11 cellular contexts compared by ENCODE assay signal in genomic region chr22:29032584-29032983, GRCh38. TPM values are rescaled to one million over a fixed set of nuclear protein-coding genes. Genes with fewer than 3 reads are reported as not detected.
DNase-seq lines count a peak whose midpoint lies in the region; ATAC-seq and TF ChIP-seq lines count a peak whose summit lies in the region.
"Had no signal": no experiment of that assay in that cellular context is flagged by ENCODE, and none has a peak within 500 bp of the region (broad histone marks: within the 10 kb centered on the region; RNA-seq: fewer than 3 reads in every experiment).

No MANE protein-coding gene starts in this region.

- intact Hi-C loops in IMR-90 (cut with micrococcal nuclease), result loop anchor here (5.0 kb wide), 1 partner anchor 130 kb away; no protein-coding TSS in a partner anchor
- intact Hi-C loops in A673 (cut with micrococcal nuclease; ENCODE audit: unreplicated experiment), result no loop called here

- H3K14ac ChIP-seq in IMR-90 (replicated peaks; ENCODE audit: low read depth, low read length), result peak overlapping the region; percentile 81; the same call in 1 of the 2 replicates

- H3K9me1 ChIP-seq in IMR-90 (ENCODE audit: insufficient read depth, low read length), result peaks cover 16% of the 10 kb centered on the region

- H3K27me3 ChIP-seq in IMR-90 (ENCODE audit: control insufficient read depth, insufficient read depth, low read length) (no peaks in the 10 kb centered on the region), A673 (replicated peaks; ENCODE audit: insufficient read depth, low read depth, low read length, poor library complexity) (no peaks in the 10 kb centered on the region)
- H3K27me3 ChIP-seq: BE2C, right atrium auricular region had no signal

- CTCF ChIA-PET in IMR-90 (lab: Yijun Ruan, JAX), result interaction anchor here (2.1 kb wide), 1 partner anchor 8 kb away, joined by 14 read pairs; no protein-coding TSS in a partner anchor
- CTCF ChIA-PET in A673 (lab: Charles Lee), result no interaction called here

- no peak overlapping the region for H3K4me3 Mint-ChIP-seq in nephron

- no peak for TF ChIP-seq RAD21 in IMR-90 (IDR thresholded peaks at IDR 0.05; ENCODE audit: low read length)

- H2AFZ ChIP-seq in IMR-90 (replicated peaks; ENCODE audit: low read length, poor library complexity), result no peak overlapping the region

- in situ Hi-C loops in IMR-90 (cut with MboI; ENCODE audit: low sequenced_read_pairs), result loop anchor here (10.0 kb wide), 1 partner anchor 428 kb away; no protein-coding TSS in a partner anchor

- TF ChIP-seq POLR2A in IMR-90 (IDR thresholded peaks at IDR 0.05; ENCODE audit: low read depth, low read length), result no peak

- peak overlapping the region; percentile 89; the same call in 1 of the 2 replicates for H2BK20ac ChIP-seq in IMR-90 (ENCODE audit: low read depth, low read length)

- H3K4me2 ChIP-seq in IMR-90 (ENCODE audit: low read depth, low read length), result no peak overlapping the region

- H3K4me1 ChIP-seq in IMR-90 (ENCODE audit: control insufficient read depth, insufficient read depth, low read length), result peaks cover 18% of the 10 kb centered on the region
- H3K4me1 ChIP-seq in A673 (ENCODE audit: insufficient read depth, low read length, poor library complexity, severe bottlenecking), result peaks cover 7% of the 10 kb centered on the region

- H2BK15ac ChIP-seq in IMR-90 (ENCODE audit: low read depth, low read length), result 0 out of 3 replicates have a peak overlapping the region, but pooled peaks have one; percentile 45

- peak overlapping the region; percentile 90; the same call in 1 of the 2 replicates for H3K4ac ChIP-seq in IMR-90 (ENCODE audit: low read depth, low read length)

- H3K9me3 Mint-ChIP-seq in nephron, result no peaks in the 10 kb centered on the region

- no peak overlapping the region for H3K4me3 ChIP-seq in IMR-90 (ENCODE audit: insufficient read depth, low read depth, low read length)
- H3K4me3 ChIP-seq in epithelial cell of proximal tubule (ENCODE audit: low read depth, low read length), result no peak overlapping the region
- no peak overlapping the region for H3K4me3 ChIP-seq in A673 (ENCODE audit: low read depth, low read length, poor library complexity, severe bottlenecking)
- H3K4me3 ChIP-seq: right atrium auricular region had no signal

- no peak overlapping the region for H3K9ac ChIP-seq in IMR-90 (ENCODE audit: low read depth, low read length)

- peak overlapping the region; percentile 90 for H2BK5ac ChIP-seq in IMR-90 (ENCODE audit: low read depth, low read length, poor library complexity, severe bottlenecking)

- no peaks in the 10 kb centered on the region for H3K9me3 ChIP-seq in IMR-90 (ENCODE audit: control insufficient read depth, insufficient read depth, low read length)
- no peaks in the 10 kb centered on the region for H3K9me3 ChIP-seq in A673 (ENCODE audit: low read depth, low read length, poor library complexity, severe bottlenecking)
- H3K9me3 ChIP-seq: BE2C, right atrium auricular region had no signal

- H3K79me1 ChIP-seq in IMR-90 (ENCODE audit: low read depth in 1 of 2, low read length in 2 of 2), result peaks cover 17 to 27% of the 10 kb centered on the region in 2 experiments; a peak in 3 of 4 replicates

- no peaks in the 10 kb centered on the region for H3K36me3 ChIP-seq in IMR-90 (ENCODE audit: control insufficient read depth, insufficient read depth, low read length)
- H3K36me3 ChIP-seq in A673 (ENCODE audit: insufficient read depth, low read length, poor library complexity, severe bottlenecking), result no peaks in the 10 kb centered on the region
- H3K36me3 ChIP-seq: BE2C, right atrium auricular region had no signal

- POLR2A ChIA-PET in IMR-90 (lab: Charles Lee; ENCODE audit: unreplicated experiment), result interaction anchor here (0.5 kb wide), 1 partner anchor 800 kb away, joined by 5 read pairs; no protein-coding TSS in a partner anchor
- POLR2A ChIA-PET in A673 (lab: Charles Lee; ENCODE audit: low non-redundant PET), result no interaction called here

- H3K18ac ChIP-seq in IMR-90 (ENCODE audit: low read depth, low read length), result peak overlapping the region; percentile 27; the same call in 1 of the 2 replicates

- peak overlapping the region; percentile 22 for H2AK5ac ChIP-seq in IMR-90 (ENCODE audit: low read depth, low read length)

- no peak for ATAC-seq in IMR-90 (ENCODE audit: low read depth)

- H3K27ac Mint-ChIP-seq in nephron, result peak overlapping the region; percentile 94 to 96 (median 95)

- no peak overlapping the region for H3K56ac ChIP-seq in IMR-90 (ENCODE audit: extremely low read depth, insufficient read depth, low read length)

- dilution Hi-C loops in IMR-90 (cut with HindIII; ENCODE audit: low sequenced_read_pairs, unreplicated experiment), result no loop called here

- peak; percentile 30 for DNase-seq in A172 (ENCODE audit: low spot score)
- DNase-seq in IMR-90, result peak; percentile 27
- DNase-seq in epithelial cell of proximal tubule (ENCODE audit: low read depth), result peak; percentile 66
- no peak for DNase-seq in NCI-H2196 (lab: John Stamatoyannopoulos, UW; ENCODE audit: unreplicated experiment)
- no peak for DNase-seq in A673 (ENCODE audit: low spot score)
- DNase-seq in RPMI8226, result no peak
- no peak for DNase-seq in midbrain (lab: John Stamatoyannopoulos, UW)
- DNase-seq: BE2C, NCI-H187 treated with DMSO at 0.1 percent for 48 hours had no signal

- H2BK120ac ChIP-seq in IMR-90 (ENCODE audit: low read depth, low read length), result peak overlapping the region; percentile 91; the same call in 1 of the 2 replicates

- no peak overlapping the region for H2AK9ac ChIP-seq in IMR-90 (replicated peaks; ENCODE audit: low read depth, low read length, poor library complexity)

- H3K27ac ChIP-seq in IMR-90 (ENCODE audit: insufficient read depth, low read length) (no peak overlapping the region), A673 (ENCODE audit: low read depth, low read length, poor library complexity, severe bottlenecking) (no peak overlapping the region)

- H4K5ac ChIP-seq in IMR-90 (ENCODE audit: low read depth, low read length), result peak overlapping the region; percentile 28; the same call in 1 of the 2 replicates

- no CpG with 5 or more reads among the region's 2 CpGs for WGBS in IMR-90 (ENCODE audit: extremely low coverage in 2 of 2, insufficient read length in 1 of 2), 2 experiments

- no TSS peak for BruUV-seq in IMR-90 (replicated peaks; lab: Mats Ljungman, UMichigan)
- BruUV-seq in A673 (replicated peaks; lab: Mats Ljungman, UMichigan), result no TSS peak

- H4K20me1 ChIP-seq in IMR-90 (ENCODE audit: insufficient read depth, low read length), result no peaks in the 10 kb centered on the region

- peaks cover 2% of the 10 kb centered on the region for H3K36me3 Mint-ChIP-seq in nephron (ENCODE audit: low read depth)

- peak overlapping the region; percentile 93 for H4K91ac ChIP-seq in IMR-90 (ENCODE audit: insufficient read depth, low read depth, low read length)

- TF ChIP-seq CTCF in IMR-90 (conservative IDR thresholded peaks at IDR 0.05; ENCODE audit: low read depth, low read length), result no peak
- TF ChIP-seq CTCF in epithelial cell of proximal tubule (conservative IDR thresholded peaks at IDR 0.05; ENCODE audit: low read depth, low read length), result no peak
- no peak for TF ChIP-seq CTCF in nephron (IDR thresholded peaks at IDR 0.05; ENCODE audit: unreplicated experiment in 3 of 3)
- TF ChIP-seq CTCF in A673 (conservative IDR thresholded peaks at IDR 0.05; ENCODE audit: low read depth, low read length), result no peak

- peak overlapping the region; percentile 74 to 90; a peak in 1 of 4 replicates for H4K8ac ChIP-seq in IMR-90 (ENCODE audit: low read depth in 2 of 2, low read length in 2 of 2)

- H3K23ac ChIP-seq in IMR-90 (ENCODE audit: low read depth, low read length), result no peak overlapping the region; the same call in 1 of the 2 replicates

- no peaks in the 10 kb centered on the region for H3K27me3 Mint-ChIP-seq in nephron (ENCODE audit: low read depth)

- H3K4me1 Mint-ChIP-seq in nephron, result peaks cover 55% of the 10 kb centered on the region

TF ChIP-seq in IMR-90, 13 proteins besides CTCF, POLR2A, EP300 and RAD21 (continues in another document):
- TF ChIP-seq BHLHE40 (IDR thresholded peaks at IDR 0.05; ENCODE audit: low read depth, low read length) (no peak), CHD1 (IDR thresholded peaks at IDR 0.05; ENCODE audit: low read depth, low read length) (no peak), RCOR1 (IDR thresholded peaks at IDR 0.05; ENCODE audit: insufficient replicate concordance, low read length) (no peak), NFE2L2 (IDR thresholded peaks at IDR 0.05; ENCODE audit: low read depth, low read length) (no peak), MAFK (IDR thresholded peaks at IDR 0.05; ENCODE audit: low read depth, low read length) (no peak)
- TF ChIP-seq, protein P1, sequence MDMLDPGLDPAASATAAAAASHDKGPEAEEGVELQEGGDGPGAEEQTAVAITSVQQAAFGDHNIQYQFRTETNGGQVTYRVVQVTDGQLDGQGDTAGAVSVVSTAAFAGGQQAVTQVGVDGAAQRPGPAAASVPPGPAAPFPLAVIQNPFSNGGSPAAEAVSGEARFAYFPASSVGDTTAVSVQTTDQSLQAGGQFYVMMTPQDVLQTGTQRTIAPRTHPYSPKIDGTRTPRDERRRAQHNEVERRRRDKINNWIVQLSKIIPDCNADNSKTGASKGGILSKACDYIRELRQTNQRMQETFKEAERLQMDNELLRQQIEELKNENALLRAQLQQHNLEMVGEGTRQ (IDR thresholded peaks at IDR 0.05; ENCODE audit: low read depth, low read length), result no peak
- TF ChIP-seq, protein P2, sequence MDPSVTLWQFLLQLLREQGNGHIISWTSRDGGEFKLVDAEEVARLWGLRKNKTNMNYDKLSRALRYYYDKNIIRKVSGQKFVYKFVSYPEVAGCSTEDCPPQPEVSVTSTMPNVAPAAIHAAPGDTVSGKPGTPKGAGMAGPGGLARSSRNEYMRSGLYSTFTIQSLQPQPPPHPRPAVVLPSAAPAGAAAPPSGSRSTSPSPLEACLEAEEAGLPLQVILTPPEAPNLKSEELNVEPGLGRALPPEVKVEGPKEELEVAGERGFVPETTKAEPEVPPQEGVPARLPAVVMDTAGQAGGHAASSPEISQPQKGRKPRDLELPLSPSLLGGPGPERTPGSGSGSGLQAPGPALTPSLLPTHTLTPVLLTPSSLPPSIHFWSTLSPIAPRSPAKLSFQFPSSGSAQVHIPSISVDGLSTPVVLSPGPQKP (IDR thresholded peaks at IDR 0.05; ENCODE audit: borderline replicate concordance, low read depth, low read length), result no peak

RNA-seq across cellular contexts. Expression of gene C22orf31, which starts 29.0 kb away (rescaled TPM):
- total RNA-seq in A172 (2014; rRNA removed; shearing (Covaris generic)), result not detected in 2 replicates
- not detected in 2 replicates for total RNA-seq in IMR-90 (2012; rRNA removed)
- not detected in 2 replicates for polyA plus RNA-seq in IMR-90 (2012; rRNA removed)
- not detected in 2 replicates for polyA plus RNA-seq in IMR-90 (2012; cell fraction: cytosol; rRNA removed)
- not detected in 2 replicates for polyA plus RNA-seq in IMR-90 (2012; cell fraction: nucleus; rRNA removed; ENCODE audit: low replicate concordance)
- not detected in 2 replicates for total RNA-seq in epithelial cell of proximal tubule
- not detected in 2 replicates for total RNA-seq in A673 (2021)
- total RNA-seq: right atrium auricular region had no signal

RNA-seq across cellular contexts. Expression of gene KREMEN1, which starts 40.3 kb away (rescaled TPM):
- total RNA-seq in A172 (2014; rRNA removed; shearing (Covaris generic)), result 2.0 and 2.1 TPM in 2 replicates
- total RNA-seq in IMR-90 (2012; rRNA removed) (2.5 and 2.9 TPM in 2 replicates), epithelial cell of proximal tubule (4.8 and 10.8 TPM in 2 replicates), A673 (2021) (4.2 and 9.6 TPM in 2 replicates)
- 4.6 and 5.1 TPM in 2 replicates for polyA plus RNA-seq in IMR-90 (2012; rRNA removed)
- 2.1 and 4.9 TPM in 2 replicates for polyA plus RNA-seq in IMR-90 (2012; cell fraction: cytosol; rRNA removed)
- 2.4 and 2.8 TPM in 2 replicates for polyA plus RNA-seq in IMR-90 (2012; cell fraction: nucleus; rRNA removed; ENCODE audit: low replicate concordance)

Comparison
In these comparisons a context has a peak if more than half of its experiments do, and no peak if none do; other contexts are left out.
1. DNase-seq: peak in A172 (single experiment), IMR-90 (single experiment) and epithelial cell of proximal tubule (single experiment); none in NCI-H2196 (single experiment), A673 (single experiment), RPMI8226 (single experiment) and midbrain (single experiment).